Comparison of ENCODE assay signal across 19 cellular contexts in genomic region chr13:60701919-60702318, GRCh38.
DNase-seq lines count a peak whose midpoint lies in the region; FAIRE-seq and TF ChIP-seq lines count a peak whose summit lies in the region.
"Had no signal": no experiment of that assay in that cellular context is flagged by ENCODE, and none has a peak within 500 bp of the region (broad histone marks: within the 10 kb centered on the region; RNA-seq: fewer than 3 reads in every experiment).

No MANE protein-coding gene starts in this region.

- WGBS in small intestine, 3 donors = 75 to 80% (median 78%) methylated on average over 3 of the region's 3 CpGs

- H3K4me1 ChIP-seq in A673 (ENCODE audit: insufficient read depth, low read length, poor library complexity, severe bottlenecking) (no peaks in the 10 kb centered on the region), osteoblast (ENCODE audit: insufficient read depth, low read length) (no peaks in the 10 kb centered on the region), small intestine (ENCODE audit: control insufficient read depth in 2 of 2, insufficient read depth in 1 of 2, low read depth in 1 of 2, low read length in 1 of 2) (no peaks in the 10 kb centered on the region)
- H3K4me1 ChIP-seq: BLaER1 had no signal

- H2AFZ ChIP-seq in osteoblast (ENCODE audit: low read length) = no peak overlapping the region
- H2AFZ ChIP-seq: GM23248 had no signal

- H3K9me3 ChIP-seq in A673 (ENCODE audit: low read depth, low read length, poor library complexity, severe bottlenecking) (no peaks in the 10 kb centered on the region), osteoblast (ENCODE audit: low read depth, low read length) (no peaks in the 10 kb centered on the region), small intestine (ENCODE audit: control insufficient read depth, low read depth) (no peaks in the 10 kb centered on the region)
- H3K9me3 ChIP-seq: BLaER1 had no signal

- H3K27ac ChIP-seq in A673 (ENCODE audit: low read depth, low read length, poor library complexity, severe bottlenecking) (no peak overlapping the region), osteoblast (ENCODE audit: low read depth, low read length) (no peak overlapping the region), small intestine (ENCODE audit: low read depth in 1 of 2, low read length in 1 of 2) (no peak overlapping the region)
- H3K27ac ChIP-seq: BLaER1, C4-2B, GM23248 had no signal

- H3K27me3 ChIP-seq in A673 (replicated peaks; ENCODE audit: insufficient read depth, low read depth, low read length, poor library complexity) = no peaks in the 10 kb centered on the region
- no peaks in the 10 kb centered on the region for H3K27me3 ChIP-seq in osteoblast (ENCODE audit: insufficient read depth, low read length)
- H3K27me3 ChIP-seq in small intestine (ENCODE audit: control insufficient read depth in 2 of 2, insufficient read depth in 2 of 2, low read length in 2 of 2) = no peaks in the 10 kb centered on the region
- H3K27me3 ChIP-seq: BLaER1 had no signal

- TF ChIP-seq CTCF in A673 (conservative IDR thresholded peaks at IDR 0.05; ENCODE audit: low read depth, low read length) (no peak), osteoblast (IDR thresholded peaks at IDR 0.05; ENCODE audit: extremely low read depth, low read depth, low read length) (no peak)

- H3K79me2 ChIP-seq in osteoblast (ENCODE audit: insufficient read depth, low read length) = no peaks in the 10 kb centered on the region

- H3K4me2 ChIP-seq in osteoblast (ENCODE audit: insufficient read depth, low read length) = no peak overlapping the region
- H3K4me2 ChIP-seq: BLaER1 had no signal

- CTCF ChIA-PET in A673 (lab: Charles Lee) = no interaction called here

- BruUV-seq in A673 (replicated peaks; lab: Mats Ljungman, UMichigan) = no TSS peak

- FAIRE-seq in small intestine (lab: Jason Lieb, UNC) = no peak
- FAIRE-seq: D721Med, GM12892, GM19239 had no signal

- POLR2A ChIA-PET in A673 (lab: Charles Lee; ENCODE audit: low non-redundant PET) = no interaction called here

- intact Hi-C loops in A673 (cut with micrococcal nuclease; ENCODE audit: unreplicated experiment) = no loop called here

- no peaks in the 10 kb centered on the region for H4K20me1 ChIP-seq in osteoblast (ENCODE audit: insufficient read depth, low read length)
- H4K20me1 ChIP-seq: BLaER1 had no signal

- DNase-seq in A673 (ENCODE audit: low spot score) = peak; percentile 30
- DNase-seq in ELF-1 (ENCODE audit: low read depth, low spot score) = peak; percentile 16
- peak; percentile 65 for DNase-seq in islet precursor cell
- DNase-seq in osteoblast (ENCODE audit: insufficient read length, low spot score, missing footprints) = peak; percentile 3
- DNase-seq in small intestine = no peak
- DNase-seq in COLO668 (lab: John Stamatoyannopoulos, UW; ENCODE audit: unreplicated experiment) = no peak
- DNase-seq: CD4-positive, CD25-positive, alpha-beta regulatory T cell; CD8-positive, alpha-beta T cell; DMS 273 treated with DMSO at 0.1 percent for 48 hours; DMS79; EL; GM23248; H9; HFFc6 had no signal

- H3K36me3 ChIP-seq in A673 (ENCODE audit: insufficient read depth, low read length, poor library complexity, severe bottlenecking) (no peaks in the 10 kb centered on the region), osteoblast (ENCODE audit: insufficient read depth, low read length) (no peaks in the 10 kb centered on the region), small intestine (ENCODE audit: control insufficient read depth in 2 of 2, insufficient read depth in 2 of 2, low read length in 2 of 2) (no peaks in the 10 kb centered on the region)
- H3K36me3 ChIP-seq: BLaER1 had no signal

- H3K4me3 ChIP-seq in A673 (ENCODE audit: low read depth, low read length, poor library complexity, severe bottlenecking) = no peak overlapping the region
- no peak overlapping the region for H3K4me3 ChIP-seq in osteoblast (ENCODE audit: insufficient read depth, low read length)
- H3K4me3 ChIP-seq in small intestine (ENCODE audit: low read depth in 1 of 2, low read length in 2 of 2) = no peak overlapping the region
- H3K4me3 ChIP-seq: BLaER1, GM23248 had no signal

Comparison
In these comparisons a context has a peak if more than half of its experiments do, and no peak if none do; other contexts are left out.
1. DNase-seq: peak in A673 (single experiment), ELF-1 (single experiment), islet precursor cell (single experiment) and osteoblast (single experiment); none in small intestine (single experiment) and COLO668 (single experiment).